In the genomic region with DNA sequence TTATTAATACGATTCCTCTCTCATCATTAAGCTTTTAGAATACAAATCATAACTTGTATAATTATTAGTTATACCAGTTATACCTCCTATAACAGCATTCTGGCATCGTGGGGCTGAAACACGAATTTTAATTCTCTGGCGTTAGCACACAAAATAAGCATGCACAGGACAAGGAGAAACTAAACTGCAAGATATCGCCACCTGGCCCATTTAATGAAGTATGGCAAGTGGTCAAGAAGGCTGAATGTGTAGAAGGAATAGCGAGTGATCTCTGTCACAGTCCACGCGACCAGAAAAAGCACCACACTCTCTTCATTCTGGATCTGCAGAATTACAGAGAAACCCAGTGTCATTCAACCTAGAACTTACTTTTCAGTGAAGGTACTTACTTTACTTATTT, we compare ENCODE assay signal across 8 cellular contexts. TPM values are rescaled to one million over a fixed set of nuclear protein-coding genes. Genes with fewer than 3 reads are reported as not detected.
DNase-seq lines count a peak whose midpoint lies in the region; ATAC-seq and TF ChIP-seq lines count a peak whose summit lies in the region.

No MANE protein-coding gene starts in this region.

- intact Hi-C loops in Caco-2 (cut with micrococcal nuclease; ENCODE audit: unreplicated experiment), result loop anchor here (1.0 to 2.0 kb wide), 3 partner anchors 146 to 309 kb away; no protein-coding TSS in a partner anchor

- 55 to 58% methylated on average over 8 of the region's 8 CpGs for WGBS in upper lobe of left lung, 2 donors

- TF ChIP-seq EP300 in upper lobe of left lung (IDR thresholded peaks at IDR 0.05), result no peak

- TF ChIP-seq POLR2A in upper lobe of left lung (IDR thresholded peaks at IDR 0.05), result no peak

- no peaks in the 10 kb centered on the region for H3K27me3 ChIP-seq in Caco-2 (replicated peaks; ENCODE audit: control insufficient read depth, insufficient read depth, low read length)
- no peaks in the 10 kb centered on the region for H3K27me3 ChIP-seq in upper lobe of left lung

- DNase-seq in Caco-2 (peak in 1 of 2 experiments; percentile 49), HCEC 1CT (peak; percentile 45), SW480 (ENCODE audit: low spot score) (peak; percentile 19), iris pigment epithelial cell (ENCODE audit: low read depth) (peak; percentile 55), upper lobe of left lung (no peak), T-helper 17 cell (no peak), ecto neural progenitor cell (ENCODE audit: low spot score) (no peak)

- ATAC-seq in upper lobe of left lung (ENCODE audit: low FRiP score in 2 of 2) (no peak), T-helper 17 cell (no peak), HG02571 (IDR thresholded peaks at IDR 0.05; ENCODE audit: unreplicated experiment) (no peak)

- TF ChIP-seq CTCF in Caco-2 (IDR thresholded peaks at IDR 0.05; ENCODE audit: insufficient read depth in 1 of 2, low read depth in 1 of 2, low read length in 1 of 2, severe bottlenecking in 1 of 2, unreplicated experiment in 1 of 2), result peak; percentile 57 to 58
- TF ChIP-seq CTCF in upper lobe of left lung (IDR thresholded peaks at IDR 0.05), result peak in 3 of 6 experiments; percentile 17 to 25 (median 21)

- CTCF ChIA-PET in Caco-2 (lab: Charles Lee), result no interaction called here

- H3K36me3 Mint-ChIP-seq in Caco-2 (ENCODE audit: insufficient read depth, unreplicated experiment), result no peaks in the 10 kb centered on the region
- H3K36me3 Mint-ChIP-seq in T-helper 17 cell (ENCODE audit: low read depth), result peaks cover 2% of the 10 kb centered on the region

- POLR2A ChIA-PET in Caco-2 (lab: Charles Lee), result no interaction called here

- H3K4me1 ChIP-seq in Caco-2, result no peaks in the 10 kb centered on the region
- no peaks in the 10 kb centered on the region for H3K4me1 ChIP-seq in upper lobe of left lung

- H3K36me3 ChIP-seq in Caco-2 (ENCODE audit: control insufficient read depth, insufficient read depth, low read length) (no peaks in the 10 kb centered on the region), upper lobe of left lung (no peaks in the 10 kb centered on the region)

- H3K4me3 ChIP-seq in Caco-2 (ENCODE audit: low read depth, low read length) (no peak overlapping the region), upper lobe of left lung (no peak overlapping the region)

- H3K4me3 Mint-ChIP-seq in Caco-2 (ENCODE audit: unreplicated experiment), result no peak overlapping the region
- no peak overlapping the region for H3K4me3 Mint-ChIP-seq in T-helper 17 cell

- H3K27ac Mint-ChIP-seq in Caco-2 (ENCODE audit: unreplicated experiment) (no peak overlapping the region), T-helper 17 cell (no peak overlapping the region)

- H3K4me1 Mint-ChIP-seq in Caco-2 (ENCODE audit: low read depth, unreplicated experiment) (peaks cover 4% of the 10 kb centered on the region), T-helper 17 cell (peaks cover 2% of the 10 kb centered on the region)

- H3K9me3 Mint-ChIP-seq in Caco-2 (ENCODE audit: unreplicated experiment), result no peaks in the 10 kb centered on the region

- no peaks in the 10 kb centered on the region for H3K9me3 ChIP-seq in Caco-2
- H3K9me3 ChIP-seq in upper lobe of left lung, result no peaks in the 10 kb centered on the region
- no peaks in the 10 kb centered on the region for H3K9me3 ChIP-seq in T-helper 17 cell (ENCODE audit: control insufficient read depth, low read length, poor library complexity, severe bottlenecking)

- BruUV-seq in Caco-2 (replicated peaks; lab: Mats Ljungman, UMichigan), result no TSS peak

- H3K27ac ChIP-seq in upper lobe of left lung, result no peak overlapping the region

- H3K27me3 Mint-ChIP-seq in Caco-2 (ENCODE audit: insufficient read depth, unreplicated experiment), result no peaks in the 10 kb centered on the region
- peaks cover 11% of the 10 kb centered on the region for H3K27me3 Mint-ChIP-seq in T-helper 17 cell

RNA-seq across cellular contexts. Expression of gene HACD1, which starts 18.1 kb away (rescaled TPM):
- 37.2 and 47.8 TPM in 2 replicates for total RNA-seq in Caco-2 (2022)
- total RNA-seq in upper lobe of left lung, result 10 to 100 TPM; 16.4 to 32.4 (median 25.8) TPM
- 1 to 10 TPM in 1 of 2 donors, under 1 TPM in 1; 0.44 to 3.7 TPM for total RNA-seq in T-helper 17 cell

RNA-seq across cellular contexts. Expression of gene STAM, which starts 44.9 kb away (rescaled TPM):
- 51.9 and 59.1 TPM in 2 replicates for total RNA-seq in Caco-2 (2022)
- total RNA-seq in upper lobe of left lung, result 10 to 100 TPM; 18.9 to 85.1 (median 31.2) TPM
- 10 to 100 TPM; 55.9 to 65.8 TPM for total RNA-seq in T-helper 17 cell

Comparison
In these comparisons a context has a peak if more than half of its experiments do, and no peak if none do; other contexts are left out.
1. DNase-seq: peak in HCEC 1CT (single experiment), SW480 (single experiment) and iris pigment epithelial cell (single experiment); none in upper lobe of left lung (0 of 2), T-helper 17 cell (0 of 3) and ecto neural progenitor cell (single experiment).